Comparison of ENCODE assay signal across 8 cellular contexts in genomic region chr22:37657590-37658132, GRCh38. TPM values are rescaled to one million over a fixed set of nuclear protein-coding genes. Genes with fewer than 3 reads are reported as not detected.
DNase-seq lines count a peak whose midpoint lies in the region; ATAC-seq and TF ChIP-seq lines count a peak whose summit lies in the region.

No MANE protein-coding gene starts in this region.

- H3K4me1 ChIP-seq in OCI-LY3 (ENCODE audit: low read length) = peaks cover 34% of the 10 kb centered on the region
- peaks cover 21% of the 10 kb centered on the region for H3K4me1 ChIP-seq in effector memory CD4-positive, alpha-beta T cell (ENCODE audit: control insufficient read depth, insufficient read depth, low read length, poor library complexity, severe bottlenecking)

- no peaks in the 10 kb centered on the region for H3K27me3 ChIP-seq in OCI-LY3 (ENCODE audit: low read depth, low read length)
- H3K27me3 ChIP-seq in effector memory CD4-positive, alpha-beta T cell (replicated peaks; ENCODE audit: control insufficient read depth, insufficient read depth, low read length, poor library complexity, severe bottlenecking) = no peaks in the 10 kb centered on the region

- H3K36me3 ChIP-seq in OCI-LY3 (replicated peaks; ENCODE audit: low read depth, low read length) = peaks cover 30% of the 10 kb centered on the region
- H3K36me3 ChIP-seq in effector memory CD4-positive, alpha-beta T cell (ENCODE audit: control insufficient read depth, insufficient read depth, low read length) = peaks cover 13% of the 10 kb centered on the region

- H3K4me2 ChIP-seq in OCI-LY3 (ENCODE audit: low read length) = peak overlapping the region; percentile 91

- peak overlapping the region; percentile 73 for H3K9ac ChIP-seq in OCI-LY3 (ENCODE audit: low read length)

- TF ChIP-seq CTCF in GM12875 (IDR thresholded peaks at IDR 0.05; ENCODE audit: borderline replicate concordance, insufficient read depth, low read depth, low read length) = no peak
- TF ChIP-seq CTCF in OCI-LY3 (IDR thresholded peaks at IDR 0.05; ENCODE audit: low read depth, low read length) = no peak
- TF ChIP-seq CTCF in neural crest cell (conservative IDR thresholded peaks at IDR 0.05) = no peak

- no peaks in the 10 kb centered on the region for H3K9me3 ChIP-seq in OCI-LY3 (ENCODE audit: insufficient read depth, low read length)
- no peaks in the 10 kb centered on the region for H3K9me3 ChIP-seq in effector memory CD4-positive, alpha-beta T cell (ENCODE audit: control insufficient read depth, low read length)

- peak overlapping the region; percentile 96 for H3K27ac Mint-ChIP-seq in neural crest cell (ENCODE audit: unreplicated experiment)

- no peaks in the 10 kb centered on the region for H3K9me3 Mint-ChIP-seq in neural crest cell

- no peak for DNase-seq in effector memory CD4-positive, alpha-beta T cell
- DNase-seq in neural crest cell (ENCODE audit: low read depth, low spot score) (no peak), cortex of kidney (lab: John Stamatoyannopoulos, UW) (no peak), HT-29 (ENCODE audit: low spot score) (no peak), dermis blood vessel endothelial cell (no peak)

- no peaks in the 10 kb centered on the region for H3K27me3 Mint-ChIP-seq in neural crest cell (ENCODE audit: low read depth)

- no peaks in the 10 kb centered on the region for H3K36me3 Mint-ChIP-seq in neural crest cell (ENCODE audit: low read depth)

- no peak for ATAC-seq in GM21529 (IDR thresholded peaks at IDR 0.05; ENCODE audit: unreplicated experiment)

- peak overlapping the region; percentile 12 for H3K4me3 ChIP-seq in GM12875 (ENCODE audit: low read depth, low read length)
- H3K4me3 ChIP-seq in OCI-LY3 (ENCODE audit: low read length) = peak overlapping the region; percentile 90
- peak overlapping the region; percentile 4 for H3K4me3 ChIP-seq in effector memory CD4-positive, alpha-beta T cell (ENCODE audit: insufficient read depth, low read depth, low read length, poor library complexity, severe bottlenecking)

- peaks cover 40% of the 10 kb centered on the region for H3K4me1 Mint-ChIP-seq in neural crest cell

- peak overlapping the region; percentile 76 for H2AFZ ChIP-seq in OCI-LY3 (ENCODE audit: low read depth, low read length)

- H4K20me1 ChIP-seq in OCI-LY3 (ENCODE audit: insufficient read depth, low read length) = peaks cover 31% of the 10 kb centered on the region

- peaks cover 41% of the 10 kb centered on the region for H3K79me2 ChIP-seq in OCI-LY3 (ENCODE audit: low read length)

- H3K27ac ChIP-seq in OCI-LY3 (ENCODE audit: low read length) = peak overlapping the region; percentile 65
- peak overlapping the region; percentile 54 for H3K27ac ChIP-seq in effector memory CD4-positive, alpha-beta T cell (ENCODE audit: insufficient read depth, low read length, poor library complexity, severe bottlenecking)

- peak overlapping the region; percentile 94 for H3K4me3 Mint-ChIP-seq in neural crest cell

RNA-seq across cellular contexts. Expression of gene PDXP, which starts 0.9 kb away (rescaled TPM):
- total RNA-seq in neural crest cell = 51.5 and 55.3 TPM in 2 replicates
- 25.4 and 33.0 TPM in 2 replicates for total RNA-seq in HT-29 (2014; rRNA removed; shearing (Covaris generic))
- total RNA-seq in dermis blood vessel endothelial cell = 9.0 and 13.3 TPM in 2 replicates

RNA-seq across cellular contexts. Expression of gene LGALS1, which starts 17.8 kb away (rescaled TPM):
- total RNA-seq in neural crest cell (16.1 and 21.0 TPM in 2 replicates), dermis blood vessel endothelial cell (2,321 and 4,948 TPM in 2 replicates)
- total RNA-seq in HT-29 (2014; rRNA removed; shearing (Covaris generic)) = 15.3 and 30.9 TPM in 2 replicates

RNA-seq across cellular contexts. Expression of gene SH3BP1, which starts 18.2 kb away (rescaled TPM):
- total RNA-seq in neural crest cell = 36.4 and 36.6 TPM in 2 replicates
- 38.8 and 47.1 TPM in 2 replicates for total RNA-seq in HT-29 (2014; rRNA removed; shearing (Covaris generic))
- total RNA-seq in dermis blood vessel endothelial cell = 0.85 and 2.7 TPM in 2 replicates

RNA-seq across cellular contexts. Expression of gene NOL12, which starts 28.5 kb away (rescaled TPM):
- total RNA-seq in neural crest cell (43.3 and 44.5 TPM in 2 replicates), dermis blood vessel endothelial cell (22.9 and 23.1 TPM in 2 replicates)
- total RNA-seq in HT-29 (2014; rRNA removed; shearing (Covaris generic)) = 25.2 and 42.3 TPM in 2 replicates

RNA-seq across cellular contexts. Expression of gene TRIOBP, which starts 39.2 kb away (rescaled TPM):
- total RNA-seq in neural crest cell (45.8 and 53.2 TPM in 2 replicates), dermis blood vessel endothelial cell (165 and 227 TPM in 2 replicates)
- 91.3 and 98.4 TPM in 2 replicates for total RNA-seq in HT-29 (2014; rRNA removed; shearing (Covaris generic))

Comparison
In these comparisons a context has a peak if more than half of its experiments do, and no peak if none do; other contexts are left out.
1. H3K4me3 ChIP-seq: peak in every context shown above with its lines; median percentile 90 in OCI-LY3; 12 in GM12875; 4 in effector memory CD4-positive, alpha-beta T cell.
2. RNA of gene LGALS1, which starts 17.8 kb away (total RNA-seq): 2,321 to 4,948 TPM in dermis blood vessel endothelial cell; 16.1 to 21.0 TPM in neural crest cell and 15.3 to 30.9 TPM in HT-29; every median in the first group is over 10 times any median in the second.